ENCODE assay signal across 23 cellular contexts in genomic region chrX:107204063-107204605, GRCh38. TPM values are rescaled to one million over a fixed set of nuclear protein-coding genes. Genes with fewer than 3 reads are reported as not detected.
DNase-seq lines count a peak whose midpoint lies in the region; ATAC-seq and TF ChIP-seq lines count a peak whose summit lies in the region.
"Had no signal": no experiment of that assay in that cellular context is flagged by ENCODE, and none has a peak within 500 bp of the region (broad histone marks: within the 10 kb centered on the region; RNA-seq: fewer than 3 reads in every experiment).

No MANE protein-coding gene starts in this region.

- no peaks in the 10 kb centered on the region for H3K9me3 Mint-ChIP-seq in activated CD4-positive, alpha-beta memory T cell treated with anti-CD3 and anti-CD28 coated beads, Interleukin-2, amount 10 ng/mL, durations not matched to agents 7 days and 5 days
- H3K9me3 Mint-ChIP-seq: activated CD4-positive, alpha-beta memory T cell treated with anti-CD3 and anti-CD28 coated beads for 36 hours; activated naive CD4-positive, alpha-beta T cell treated with anti-CD3 and anti-CD28 coated beads, Interleukin-2, amount 50 U/mL, for 24 hours; activated T-cell treated with anti-CD3 and anti-CD28 coated beads, Interleukin-2, amount 50 U/mL, for 24 hours; dendritic cell treated with granulocyte-macrophage colony-stimulating factor and Interleukin-4, amounts not matched to agents 40 ng/mL and 50 ng/mL, for 4 days; stimulated activated effector memory CD8-positive, alpha-beta T cell treated with anti-CD3 and anti-CD28 coated beads, Interleukin-12 subunit alpha, Interleukin-12 subunit beta, amount 100 ng/mL, for 72 hours; WTC11 had no signal

- no peak for TF ChIP-seq EP300 in transverse colon (IDR thresholded peaks at IDR 0.05; ENCODE audit: low read depth)

- no peak for TF ChIP-seq POLR2A in transverse colon (IDR thresholded peaks at IDR 0.05)

- no peak overlapping the region for H3K4me3 Mint-ChIP-seq in activated CD4-positive, alpha-beta memory T cell treated with anti-CD3 and anti-CD28 coated beads, Interleukin-2, amount 10 ng/mL, durations not matched to agents 7 days and 5 days
- H3K4me3 Mint-ChIP-seq: activated CD4-positive, alpha-beta memory T cell treated with anti-CD3 and anti-CD28 coated beads for 36 hours; CD14-positive monocyte; dendritic cell treated with granulocyte-macrophage colony-stimulating factor and Interleukin-4, amounts not matched to agents 40 ng/mL and 50 ng/mL, for 4 days had no signal

- H3K36me3 Mint-ChIP-seq in activated CD4-positive, alpha-beta memory T cell treated with anti-CD3 and anti-CD28 coated beads, Interleukin-2, amount 10 ng/mL, durations not matched to agents 7 days and 5 days (ENCODE audit: low read depth) = no peaks in the 10 kb centered on the region
- H3K36me3 Mint-ChIP-seq: activated CD4-positive, alpha-beta memory T cell treated with anti-CD3 and anti-CD28 coated beads for 36 hours; activated naive CD4-positive, alpha-beta T cell treated with anti-CD3 and anti-CD28 coated beads, Interleukin-2, amount 50 U/mL, for 24 hours; CD14-positive monocyte; stimulated activated effector memory CD8-positive, alpha-beta T cell treated with anti-CD3 and anti-CD28 coated beads, Interleukin-12 subunit alpha, Interleukin-12 subunit beta, amount 100 ng/mL, for 72 hours; WTC11 had no signal

- H2AFZ ChIP-seq in PC-9 = no peak overlapping the region

- H3K9me2 ChIP-seq in PC-9 (ENCODE audit: insufficient read depth) = no peaks in the 10 kb centered on the region

- DNase-seq in NCI-H2227 (lab: John Stamatoyannopoulos, UW; ENCODE audit: unreplicated experiment) (peak; percentile 8), NCI-H2227 treated with DMSO at 0.1 percent for 48 hours (lab: John Stamatoyannopoulos, UW) (no peak), PC-9 (no peak), glomerular visceral epithelial cell (ENCODE audit: extremely low spot score) (peak; percentile 20), transverse colon (peak; percentile 55), NCI-H2107 (lab: John Stamatoyannopoulos, UW) (no peak)
- DNase-seq in activated CD4-positive, alpha-beta memory T cell treated with anti-CD3 and anti-CD28 coated beads, Interleukin-2, amount 10 ng/mL, durations not matched to agents 7 days and 5 days = no peak
- DNase-seq: activated CD4-positive, alpha-beta memory T cell treated with anti-CD3 and anti-CD28 coated beads for 36 hours; activated T-cell treated with anti-CD3 and anti-CD28 coated beads, Interleukin-2, amount 50 U/mL, for 24 hours; foreskin melanocyte; KG1; midbrain; T-helper 1 cell had no signal

- in situ Hi-C loops in transverse colon (cut with MboI; ENCODE audit: low pct_ligation_motif_present in 1 of 4, low pct_unique_long_range_greater_than_20kb in 1 of 4, low sequenced_read_pairs in 3 of 4) = no loop called here

- 14 to 64% methylated on average over 1 to 6 of the region's 6 CpGs for WGBS in transverse colon (ENCODE audit: low coverage in 1 of 2), 2 donors

- H3K27ac ChIP-seq in PC-9 = no peak overlapping the region
- H3K27ac ChIP-seq in transverse colon = no peak overlapping the region
- H3K27ac ChIP-seq: neutrophil, thoracic aorta had no signal

- intact Hi-C loops in PC-9 (cut with micrococcal nuclease; ENCODE audit: unreplicated experiment) (no loop called here), transverse colon (cut with DNase I; ENCODE audit: low total_unique reads) (no loop called here)

- H3K27me3 ChIP-seq in PC-9 (ENCODE audit: insufficient read depth, low read depth) (no peaks in the 10 kb centered on the region), transverse colon (no peaks in the 10 kb centered on the region)

- BruUV-seq in PC-9 (replicated peaks; lab: Mats Ljungman, UMichigan) = no TSS peak

- POLR2A ChIA-PET in PC-9 (lab: Charles Lee; ENCODE audit: unreplicated experiment) = no interaction called here
- POLR2A ChIA-PET in activated CD4-positive, alpha-beta memory T cell treated with anti-CD3 and anti-CD28 coated beads, Interleukin-2, amount 10 ng/mL, durations not matched to agents 7 days and 5 days (lab: Charles Lee) = no interaction called here

- peaks cover 7% of the 10 kb centered on the region for H3K4me1 Mint-ChIP-seq in activated CD4-positive, alpha-beta memory T cell treated with anti-CD3 and anti-CD28 coated beads, Interleukin-2, amount 10 ng/mL, durations not matched to agents 7 days and 5 days
- H3K4me1 Mint-ChIP-seq: activated naive CD4-positive, alpha-beta T cell treated with anti-CD3 and anti-CD28 coated beads, Interleukin-2, amount 50 U/mL, for 24 hours; stimulated activated effector memory CD8-positive, alpha-beta T cell treated with anti-CD3 and anti-CD28 coated beads, Interleukin-12 subunit alpha, Interleukin-12 subunit beta, amount 100 ng/mL, for 72 hours had no signal

- no peak for ATAC-seq in HG02840 (IDR thresholded peaks at IDR 0.05; ENCODE audit: low FRiP score, unreplicated experiment)
- ATAC-seq: left lobe of liver; stimulated activated effector memory CD8-positive, alpha-beta T cell treated with anti-CD3 and anti-CD28 coated beads, Interleukin-12 subunit alpha, Interleukin-12 subunit beta, amount 100 ng/mL, for 72 hours; WTC11 had no signal

- no peak overlapping the region for H3K27ac Mint-ChIP-seq in activated CD4-positive, alpha-beta memory T cell treated with anti-CD3 and anti-CD28 coated beads, Interleukin-2, amount 10 ng/mL, durations not matched to agents 7 days and 5 days
- H3K27ac Mint-ChIP-seq: activated CD4-positive, alpha-beta memory T cell treated with anti-CD3 and anti-CD28 coated beads for 36 hours; activated naive CD4-positive, alpha-beta T cell treated with anti-CD3 and anti-CD28 coated beads, Interleukin-2, amount 50 U/mL, for 24 hours; activated T-cell treated with anti-CD3 and anti-CD28 coated beads, Interleukin-2, amount 50 U/mL, for 24 hours; CD14-positive monocyte; dendritic cell treated with granulocyte-macrophage colony-stimulating factor and Interleukin-4, amounts not matched to agents 40 ng/mL and 50 ng/mL, for 4 days; stimulated activated effector memory CD8-positive, alpha-beta T cell treated with anti-CD3 and anti-CD28 coated beads, Interleukin-12 subunit alpha, Interleukin-12 subunit beta, amount 100 ng/mL, for 72 hours; WTC11 had no signal

- no peaks in the 10 kb centered on the region for H3K27me3 Mint-ChIP-seq in activated CD4-positive, alpha-beta memory T cell treated with anti-CD3 and anti-CD28 coated beads, Interleukin-2, amount 10 ng/mL, durations not matched to agents 7 days and 5 days
- H3K27me3 Mint-ChIP-seq: activated CD4-positive, alpha-beta memory T cell treated with anti-CD3 and anti-CD28 coated beads for 36 hours; activated naive CD4-positive, alpha-beta T cell treated with anti-CD3 and anti-CD28 coated beads, Interleukin-2, amount 50 U/mL, for 24 hours had no signal

- H3K79me2 ChIP-seq in PC-9 (ENCODE audit: low read depth) = peaks cover 25% of the 10 kb centered on the region

- TF ChIP-seq CTCF in PC-9 (conservative IDR thresholded peaks at IDR 0.05) (no peak), transverse colon (IDR thresholded peaks at IDR 0.05) (no peak)

- H4K20me1 ChIP-seq in PC-9 (ENCODE audit: insufficient read depth) = no peaks in the 10 kb centered on the region

- H3K36me3 ChIP-seq in PC-9 (ENCODE audit: low read depth) = no peaks in the 10 kb centered on the region
- H3K36me3 ChIP-seq in transverse colon = no peaks in the 10 kb centered on the region
- H3K36me3 ChIP-seq: neutrophil, thoracic aorta had no signal

- H3K4me1 ChIP-seq in PC-9 (replicated peaks; ENCODE audit: insufficient read depth) = peaks cover 13% of the 10 kb centered on the region; the same call in 1 of the 2 replicates
- no peaks in the 10 kb centered on the region for H3K4me1 ChIP-seq in transverse colon

- H3K4me2 ChIP-seq in PC-9 = peak overlapping the region; percentile 49; the same call in 1 of the 2 replicates

- peaks cover 10% of the 10 kb centered on the region for H3F3A ChIP-seq in PC-9 (ENCODE audit: insufficient read depth, low read depth)

- CTCF ChIA-PET in PC-9 (lab: Charles Lee) = no interaction called here
- CTCF ChIA-PET in activated CD4-positive, alpha-beta memory T cell treated with anti-CD3 and anti-CD28 coated beads, Interleukin-2, amount 10 ng/mL, durations not matched to agents 7 days and 5 days (lab: Charles Lee) = no interaction called here

- H3K9me3 ChIP-seq in PC-9 (ENCODE audit: insufficient read depth, low read depth) (no peaks in the 10 kb centered on the region), transverse colon (no peaks in the 10 kb centered on the region)
- H3K9me3 ChIP-seq: neutrophil, thoracic aorta had no signal

- H3K4me3 ChIP-seq in PC-9 = no peak overlapping the region
- H3K4me3 ChIP-seq in transverse colon = no peak overlapping the region
- H3K4me3 ChIP-seq: thoracic aorta had no signal

RNA-seq across cellular contexts. Expression of gene NUP62CL, which starts 2.1 kb away (rescaled TPM):
- total RNA-seq in PC-9 (2021) = 20.2 and 20.9 TPM in 2 replicates
- 1 to 10 TPM in 3 of 4 donors, not detected in 1; 1.5 to 6.4 (median 3.5) TPM for total RNA-seq in transverse colon
- total RNA-seq in activated CD4-positive, alpha-beta memory T cell treated with anti-CD3 and anti-CD28 coated beads, Interleukin-2, amount 10 ng/mL, durations not matched to agents 7 days and 5 days = 1 to 10 TPM; 2.3 to 2.5 TPM
- total RNA-seq: thoracic aorta had no signal

RNA-seq across cellular contexts. Expression of gene DNAAF6, which starts 2.3 kb away (rescaled TPM):
- total RNA-seq in PC-9 (2021) (not detected in 2 replicates), transverse colon (not detected)
- total RNA-seq in activated CD4-positive, alpha-beta memory T cell treated with anti-CD3 and anti-CD28 coated beads, Interleukin-2, amount 10 ng/mL, durations not matched to agents 7 days and 5 days = not detected
- total RNA-seq: activated CD4-positive, alpha-beta memory T cell treated with anti-CD3 and anti-CD28 coated beads for 36 hours; H4; left lobe of liver; thoracic aorta; WTC11 had no signal

Comparison
In these comparisons a context has a peak if more than half of its experiments do, and no peak if none do; other contexts are left out.
1. DNase-seq: peak in NCI-H2227 (single experiment), glomerular visceral epithelial cell (single experiment) and transverse colon (single experiment); none in NCI-H2227 treated with DMSO at 0.1 percent for 48 hours (single experiment), PC-9 (0 of 2), NCI-H2107 (single experiment) and activated CD4-positive, alpha-beta memory T cell treated with anti-CD3 and anti-CD28 coated beads, Interleukin-2, amount 10 ng/mL, durations not matched to agents 7 days and 5 days (single experiment).